8 cellular contexts compared by ENCODE assay signal in the genomic region with DNA sequence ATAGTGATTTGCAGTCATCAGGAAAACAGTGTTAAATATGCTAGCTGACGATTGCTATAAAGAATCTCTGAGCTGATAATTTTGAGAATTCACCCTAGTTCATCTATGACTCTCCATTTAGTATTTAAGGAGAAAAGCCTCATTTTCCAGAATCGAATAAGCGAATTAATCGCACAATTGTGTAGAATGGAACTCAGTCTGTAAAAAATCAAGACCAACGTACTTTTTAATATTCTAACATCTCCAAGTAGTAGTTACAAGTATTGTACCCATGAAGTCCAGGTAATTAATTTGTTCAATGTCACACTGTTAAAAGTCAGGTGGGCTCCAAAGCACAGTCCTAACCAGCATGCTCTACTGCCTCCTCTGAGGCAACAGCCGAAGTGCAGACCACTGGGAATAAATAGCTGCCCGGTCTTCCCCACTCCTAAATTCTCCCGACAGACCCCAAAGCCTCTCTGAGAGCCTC. TPM values are rescaled to one million over a fixed set of nuclear protein-coding genes. Genes with fewer than 3 reads are reported as not detected.
DNase-seq lines count a peak whose midpoint lies in the region; ATAC-seq, FAIRE-seq and TF ChIP-seq lines count a peak whose summit lies in the region.

No MANE protein-coding gene starts in this region.

- no peak for FAIRE-seq in bronchial epithelial cell (lab: Jason Lieb, UNC)

- no peaks in the 10 kb centered on the region for H3K36me3 ChIP-seq in right atrium auricular region
- H3K36me3 ChIP-seq in bronchial epithelial cell (ENCODE audit: control insufficient read depth, insufficient read depth, low read length): no peaks in the 10 kb centered on the region

- peaks cover 0 to 4% of the 10 kb centered on the region in 2 donors for H3K27me3 Mint-ChIP-seq in natural killer cell (ENCODE audit: low read depth in 2 of 2)

- intact Hi-C loops in cardiac septum (cut with DNase I) (loop anchor here (1.0 to 5.0 kb wide), 2 partner anchors 161 to 184 kb away; partner anchors contain the start of genes CYREN and TMEM140), natural killer cell (cut with micrococcal nuclease) (loop anchor here (1.0 to 10.0 kb wide), 3 partner anchors 163 to 341 kb away; partner anchors contain the start of genes BPGM, CYREN and TMEM140)

- ATAC-seq in HG03442 (IDR thresholded peaks at IDR 0.05; ENCODE audit: unreplicated experiment) (peak; percentile 36), natural killer cell (peak; percentile 53 to 64 (median 62))

- no peaks in the 10 kb centered on the region for H3K27me3 ChIP-seq in right atrium auricular region
- no peaks in the 10 kb centered on the region for H3K27me3 ChIP-seq in bronchial epithelial cell (ENCODE audit: control insufficient read depth, insufficient read depth, low read length)

- TF ChIP-seq CTCF in right atrium auricular region (IDR thresholded peaks at IDR 0.05) (no peak), bronchial epithelial cell (IDR thresholded peaks at IDR 0.05; ENCODE audit: insufficient read depth, low read length, severe bottlenecking) (no peak), natural killer cell (IDR thresholded peaks at IDR 0.05) (no peak)

- no peaks in the 10 kb centered on the region for H3K9me3 Mint-ChIP-seq in natural killer cell

- H3K27ac Mint-ChIP-seq in natural killer cell: peak overlapping the region; percentile 96 to 99

- peak overlapping the region; percentile 91 to 92 for H3K27ac ChIP-seq in right atrium auricular region

- peaks cover 0 to 3% of the 10 kb centered on the region in 2 donors for H3K4me1 ChIP-seq in right atrium auricular region

- peak overlapping the region; percentile 79 to 84 for H3K4me3 ChIP-seq in right atrium auricular region
- peak overlapping the region; percentile 88 for H3K4me3 ChIP-seq in bronchial epithelial cell (ENCODE audit: low read depth, low read length)

- H3K4me1 Mint-ChIP-seq in natural killer cell: peaks cover 19 to 28% of the 10 kb centered on the region in 2 donors

- no peaks in the 10 kb centered on the region for H3K36me3 Mint-ChIP-seq in natural killer cell

- DNase-seq in right atrium auricular region (ENCODE audit: low spot score): no peak
- DNase-seq in cardiac septum (ENCODE audit: low spot score): no peak
- no peak for DNase-seq in bronchial epithelial cell (ENCODE audit: low read depth)
- no peak for DNase-seq in natural killer cell
- no peak for DNase-seq in islet precursor cell
- no peak for DNase-seq in cortex of kidney (lab: John Stamatoyannopoulos, UW)
- DNase-seq in putamen (ENCODE audit: low spot score): no peak

- no peaks in the 10 kb centered on the region for H3K9me3 ChIP-seq in right atrium auricular region

- H3K4me3 Mint-ChIP-seq in natural killer cell: peak overlapping the region; percentile 98

RNA-seq across cellular contexts. Expression of gene AGBL3, which starts 0.4 kb away (rescaled TPM):
- total RNA-seq in right atrium auricular region (1 to 10 TPM in 1 of 2 donors, under 1 TPM in 1; 0.67 to 1.9 TPM), cardiac septum (1.4 TPM), bronchial epithelial cell (1.8 and 2.7 TPM in 2 replicates), natural killer cell (1 to 10 TPM in 2 of 3 donors, under 1 TPM in 1; 0.99 to 2.3 (median 1.4) TPM)
